In genomic region chr11:61429691-61430582, GRCh38 we compare ENCODE assay signal across 8 cellular contexts. TPM values are rescaled to one million over a fixed set of nuclear protein-coding genes. Genes with fewer than 3 reads are reported as not detected.
DNase-seq lines count a peak whose midpoint lies in the region; ATAC-seq, FAIRE-seq and TF ChIP-seq lines count a peak whose summit lies in the region.

A gene with protein sequence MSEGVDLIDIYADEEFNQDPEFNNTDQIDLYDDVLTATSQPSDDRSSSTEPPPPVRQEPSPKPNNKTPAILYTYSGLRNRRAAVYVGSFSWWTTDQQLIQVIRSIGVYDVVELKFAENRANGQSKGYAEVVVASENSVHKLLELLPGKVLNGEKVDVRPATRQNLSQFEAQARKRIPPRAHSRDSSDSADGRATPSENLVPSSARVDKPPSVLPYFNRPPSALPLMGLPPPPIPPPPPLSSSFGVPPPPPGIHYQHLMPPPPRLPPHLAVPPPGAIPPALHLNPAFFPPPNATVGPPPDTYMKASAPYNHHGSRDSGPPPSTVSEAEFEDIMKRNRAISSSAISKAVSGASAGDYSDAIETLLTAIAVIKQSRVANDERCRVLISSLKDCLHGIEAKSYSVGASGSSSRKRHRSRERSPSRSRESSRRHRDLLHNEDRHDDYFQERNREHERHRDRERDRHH (minus strand): TSS chr11:61429975. CDS start chr11:61429235, 740 bp downstream.
Gene SDHAF2, plus strand, starts transcription at chr11:61430124. Its CDS starts 23 bp downstream, at chr11:61430147.

- TSS peak; percentile 89 for BruUV-seq in HepG2 (replicated peaks; lab: Mats Ljungman, UMichigan)

- TF ChIP-seq POLR2A in HepG2 (IDR thresholded peaks at IDR 0.05; ENCODE audit: insufficient read depth in 1 of 2, low read depth in 2 of 2, low read length in 2 of 2) = peak; percentile 76 to 84

- H3K4me3 Mint-ChIP-seq in CD14-positive monocyte = peak within 1 kb of the TSS; percentile 94 to 98

- H3K27ac ChIP-seq in HepG2 (ENCODE audit: extremely low read length, insufficient read depth, low read length) = peak within 1 kb of the TSS; percentile 100

- DNase-seq in CD14-positive monocyte (ENCODE audit: low spot score) = peak; percentile 98
- DNase-seq in NCI-H82 (lab: John Stamatoyannopoulos, UW) = peak; percentile 95
- DNase-seq in activated CD4-positive, alpha-beta T cell treated with anti-CD3 and anti-CD28 coated beads, Interleukin-2, amount 50 U/mL, for 48 hours = peak; percentile 98
- peak; percentile 98 for DNase-seq in dermis blood vessel endothelial cell
- peak; percentile 89 for DNase-seq in HepG2 (ENCODE audit: low spot score)
- peak; percentile 97 to 98 for DNase-seq in stimulated activated CD4-positive, alpha-beta T cell treated with anti-CD3 and anti-CD28 coated beads, Interleukin-2, amount 100 ng/mL, for 48 hours

- H3K9ac ChIP-seq in HepG2 (ENCODE audit: insufficient read depth, low read depth, low read length) = peak within 1 kb of the TSS; percentile 96

- H3K4me1 ChIP-seq in HepG2 (ENCODE audit: insufficient read depth, low read length) = peaks cover 62% of the 10 kb centered on the region

- peak within 1 kb of the TSS; percentile 78 to 99 (median 84) for H3K4me3 ChIP-seq in HepG2 (replicated peaks in 1 of 3; ENCODE audit: insufficient read depth in 1 of 3, low read depth in 2 of 3, low read length in 3 of 3)

- 5% methylated on average over 34 of the region's 82 CpGs for WGBS in HepG2 (ENCODE audit: low lambda C conversion rate)

- peak; percentile 90 for ATAC-seq in GM19397 (IDR thresholded peaks at IDR 0.05; ENCODE audit: unreplicated experiment)
- ATAC-seq in HG03571 (IDR thresholded peaks at IDR 0.05; ENCODE audit: unreplicated experiment) = peak; percentile 82
- ATAC-seq in HepG2 = peak; percentile 94

- H3K27me3 Mint-ChIP-seq in CD14-positive monocyte (ENCODE audit: low read depth in 3 of 3) = no peaks in the 10 kb centered on the region

- intact Hi-C loops in CD14-positive monocyte (cut with micrococcal nuclease) (loop anchor here (2.0 to 10.0 kb wide), 2 partner anchors 13 to 265 kb away; partner anchors contain the start of gene VPS37C (in 1 of the 2)), HepG2 (cut with micrococcal nuclease; ENCODE audit: unreplicated experiment) (loop anchor here (2.0 kb wide), 1 partner anchor 17 kb away; no protein-coding TSS in a partner anchor)

- in situ Hi-C loops in HepG2 (cut with HindIII; ENCODE audit: extremely low pct_ligation_motif_present, low pct_unique_long_range_greater_than_20kb) = no loop called here

- peaks cover 39 to 58% of the 10 kb centered on the region in 2 donors for H3K36me3 Mint-ChIP-seq in CD14-positive monocyte

- CTCF ChIA-PET in HepG2 (lab: Yijun Ruan, JAX; ENCODE audit: low intra/inter-chr PET ratio, low total read pairs) = no interaction called here

- H3K36me3 ChIP-seq in HepG2 (replicated peaks in 1 of 2; ENCODE audit: control insufficient read depth in 1 of 2, insufficient read depth in 2 of 2, low read length in 2 of 2) = peaks cover 3 to 39% of the 10 kb centered on the region in 2 experiments

- H2AFZ ChIP-seq in HepG2 (ENCODE audit: low read length) = no peak within 1 kb of the TSS

- H3K79me2 ChIP-seq in HepG2 (ENCODE audit: insufficient read depth, low read length) = peaks cover 69% of the 10 kb centered on the region

- TF ChIP-seq CTCF in CD14-positive monocyte (IDR thresholded peaks at IDR 0.05) = no peak
- TF ChIP-seq CTCF in HepG2 (CRISPR knock-in tag; IDR thresholded peaks at IDR 0.05) = no peak

- no peak for FAIRE-seq in HepG2 (lab: Jason Lieb, UNC)

- H3K9me3 Mint-ChIP-seq in CD14-positive monocyte = no peaks in the 10 kb centered on the region

- H3K27me3 ChIP-seq in HepG2 (ENCODE audit: control insufficient read depth in 1 of 2, insufficient read depth in 2 of 2, low read length in 2 of 2) = no peaks in the 10 kb centered on the region; a peak in 2 of 5 replicates

- POLR2A ChIA-PET in HepG2 (lab: Yijun Ruan, JAX) = interaction anchor here (0.6 to 3.1 kb wide), 20 partner anchors 10 to 385 kb away, joined by 3 to 29 read pairs (median 4); partner anchors contain the start of genes CYB561A3, DDB1, TKFC and TMEM138

- H3K4me2 ChIP-seq in HepG2 (ENCODE audit: low read depth, low read length) = peak within 1 kb of the TSS; percentile 97

- peaks cover 36% of the 10 kb centered on the region for H3K4me1 Mint-ChIP-seq in CD14-positive monocyte

- H3K9me3 ChIP-seq in HepG2 (ENCODE audit: low read length) = no peaks in the 10 kb centered on the region

- peak within 1 kb of the TSS; percentile 98 to 100 (median 100) for H3K27ac Mint-ChIP-seq in CD14-positive monocyte

- TF ChIP-seq RAD21 in HepG2 (CRISPR knock-in tag; IDR thresholded peaks at IDR 0.05) = no peak

- TF ChIP-seq EP300 in HepG2 (IDR thresholded peaks at IDR 0.05; ENCODE audit: low read depth in 2 of 2, low read length in 2 of 2) (no peak), HepG2 (CRISPR knock-in tag; IDR thresholded peaks at IDR 0.05; ENCODE audit: borderline replicate concordance) (no peak)

- peaks cover 14% of the 10 kb centered on the region for H4K20me1 ChIP-seq in HepG2 (ENCODE audit: insufficient read depth, low read length)

TF ChIP-seq in HepG2, 621 proteins besides CTCF, POLR2A, EP300 and RAD21 (continues in another document):
- TF ChIP-seq, protein P1, sequence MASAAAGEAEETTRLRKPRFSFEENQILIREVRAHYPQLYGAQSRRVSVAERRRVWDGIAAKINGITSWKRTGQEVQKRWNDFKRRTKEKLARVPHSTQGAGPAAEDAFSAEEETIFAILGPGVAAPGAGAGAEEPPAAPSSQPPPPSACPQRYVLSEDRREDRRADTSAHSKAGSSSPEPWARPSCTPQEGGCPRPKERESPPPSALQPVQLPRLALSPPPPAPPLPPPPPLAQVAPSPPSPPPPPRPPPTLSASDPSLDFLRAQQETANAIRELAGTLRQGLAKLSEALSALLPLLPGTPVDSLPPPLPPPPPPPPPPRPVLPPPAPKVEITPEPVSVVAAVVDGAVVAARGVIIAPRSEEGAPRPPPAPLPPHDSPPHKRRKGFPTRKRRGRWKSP (CRISPR knock-in tag; IDR thresholded peaks at IDR 0.05) = peak; percentile 50; the same call in 1 of the 2 replicates
- no peak; the same call in 1 of the 2 replicates for TF ChIP-seq ZNF678 (CRISPR knock-in tag; IDR thresholded peaks at IDR 0.05)
- no peak for TF ChIP-seq SOX6 (IDR thresholded peaks at IDR 0.05)
- TF ChIP-seq SOX6 (CRISPR knock-in tag; IDR thresholded peaks at IDR 0.05) = peak; percentile 51; the same call in 1 of the 2 replicates
- peak; percentile 22; the same call in 1 of the 2 replicates for TF ChIP-seq IRX3 (CRISPR knock-in tag; IDR thresholded peaks at IDR 0.05; ENCODE audit: borderline replicate concordance, low read depth)

RNA-seq across cellular contexts. Expression of the first gene that starts in this region (rescaled TPM):
- polyA plus RNA-seq in CD14-positive monocyte (10 to 100 TPM; 12.5 to 20.1 TPM), HepG2 (2011; rRNA removed) (36.8 and 40.6 TPM in 2 replicates)
- total RNA-seq in dermis blood vessel endothelial cell (16.7 and 22.2 TPM in 2 replicates), HepG2 (2016; rRNA removed; fragmentation: Illumina TruSeq; extraction: Trizol) (29.4 and 34.1 TPM in 2 replicates)
- 7.3 and 8.6 TPM in 2 replicates for total RNA-seq in HepG2 (2016; cell fraction: cytosol; rRNA removed; fragmentation: Illumina TruSeq; extraction: Trizol; ENCODE audit: low read depth)
- total RNA-seq in HepG2 (2016; cell fraction: insoluble cytoplasmic fraction; rRNA removed; fragmentation: Illumina TruSeq; extraction: Trizol) = 25.4 and 37.8 TPM in 2 replicates
- 19.4 and 20.2 TPM in 2 replicates for total RNA-seq in HepG2 (2016; cell fraction: membrane; rRNA removed; fragmentation: Illumina TruSeq; extraction: Trizol)
- 48.4 and 51.2 TPM in 2 replicates for total RNA-seq in HepG2 (2016; cell fraction: nucleus; rRNA removed; fragmentation: Illumina TruSeq; extraction: Trizol)
- polyA plus RNA-seq in HepG2 (2011; cell fraction: cytosol; rRNA removed) = 16.4 and 19.7 TPM in 2 replicates
- polyA plus RNA-seq in HepG2 (2011; cell fraction: nucleus; rRNA removed) = 110 and 125 TPM in 2 replicates
- 47.5 and 48.9 TPM in 2 replicates for polyA plus RNA-seq in HepG2 (2012)
- 3.7 and 4.1 TPM in 2 replicates for polyA plus RNA-seq in HepG2 (2016; cell fraction: cytosol; fragmentation: Illumina TruSeq; extraction: Trizol; ENCODE audit: low read depth)
- polyA plus RNA-seq in HepG2 (2016; cell fraction: insoluble cytoplasmic fraction; fragmentation: Illumina TruSeq; extraction: Trizol; ENCODE audit: low read depth) = 36.9 and 49.6 TPM in 2 replicates
- polyA plus RNA-seq in HepG2 (2016; cell fraction: membrane; fragmentation: Illumina TruSeq; extraction: Trizol; ENCODE audit: low read depth) = 13.1 and 15.0 TPM in 2 replicates
- 151 and 159 TPM in 2 replicates for polyA plus RNA-seq in HepG2 (2016; cell fraction: nucleus; fragmentation: Illumina TruSeq; extraction: Trizol; ENCODE audit: insufficient read depth, low read depth)
- 43.6 and 128 TPM in 2 replicates for polyA minus RNA-seq in HepG2 (2011; rRNA and poly(A)+ RNA removed; ENCODE audit: low replicate concordance)
- polyA minus RNA-seq in HepG2 (2011; cell fraction: cytosol; rRNA and poly(A)+ RNA removed) = 14.5 and 17.3 TPM in 2 replicates
- polyA minus RNA-seq in HepG2 (2011; cell fraction: nucleus; rRNA and poly(A)+ RNA removed) = 56.7 and 63.0 TPM in 2 replicates

RNA-seq across cellular contexts. Expression of gene SDHAF2, which starts in this region (rescaled TPM):
- 10 to 100 TPM; 64.8 to 70.2 TPM for polyA plus RNA-seq in CD14-positive monocyte
- 23.2 and 57.0 TPM in 2 replicates for total RNA-seq in dermis blood vessel endothelial cell
- total RNA-seq in HepG2 (2016; rRNA removed; fragmentation: Illumina TruSeq; extraction: Trizol) = 44.2 and 53.3 TPM in 2 replicates
- total RNA-seq in HepG2 (2016; cell fraction: cytosol; rRNA removed; fragmentation: Illumina TruSeq; extraction: Trizol; ENCODE audit: low read depth) = 30.3 and 32.6 TPM in 2 replicates
- 44.0 and 50.9 TPM in 2 replicates for total RNA-seq in HepG2 (2016; cell fraction: insoluble cytoplasmic fraction; rRNA removed; fragmentation: Illumina TruSeq; extraction: Trizol)
- 39.7 and 41.1 TPM in 2 replicates for total RNA-seq in HepG2 (2016; cell fraction: membrane; rRNA removed; fragmentation: Illumina TruSeq; extraction: Trizol)
- 25.6 and 36.2 TPM in 2 replicates for total RNA-seq in HepG2 (2016; cell fraction: nucleus; rRNA removed; fragmentation: Illumina TruSeq; extraction: Trizol)
- 70.4 and 70.5 TPM in 2 replicates for polyA plus RNA-seq in HepG2 (2011; rRNA removed)
- polyA plus RNA-seq in HepG2 (2011; cell fraction: cytosol; rRNA removed) = 81.8 and 87.8 TPM in 2 replicates
- polyA plus RNA-seq in HepG2 (2011; cell fraction: nucleus; rRNA removed) = 26.5 and 33.7 TPM in 2 replicates
- 25.1 and 33.9 TPM in 2 replicates for polyA plus RNA-seq in HepG2 (2012)
- 25.0 and 26.0 TPM in 2 replicates for polyA plus RNA-seq in HepG2 (2016; cell fraction: cytosol; fragmentation: Illumina TruSeq; extraction: Trizol; ENCODE audit: low read depth)
- polyA plus RNA-seq in HepG2 (2016; cell fraction: insoluble cytoplasmic fraction; fragmentation: Illumina TruSeq; extraction: Trizol; ENCODE audit: low read depth) = 65.1 and 67.8 TPM in 2 replicates
- polyA plus RNA-seq in HepG2 (2016; cell fraction: membrane; fragmentation: Illumina TruSeq; extraction: Trizol; ENCODE audit: low read depth) = 38.0 and 41.3 TPM in 2 replicates
- polyA plus RNA-seq in HepG2 (2016; cell fraction: nucleus; fragmentation: Illumina TruSeq; extraction: Trizol; ENCODE audit: insufficient read depth, low read depth) = 48.1 and 64.5 TPM in 2 replicates
- 102 and 166 TPM in 2 replicates for polyA minus RNA-seq in HepG2 (2011; rRNA and poly(A)+ RNA removed; ENCODE audit: low replicate concordance)
- 21.2 and 24.1 TPM in 2 replicates for polyA minus RNA-seq in HepG2 (2011; cell fraction: cytosol; rRNA and poly(A)+ RNA removed)
- polyA minus RNA-seq in HepG2 (2011; cell fraction: nucleus; rRNA and poly(A)+ RNA removed) = 54.1 and 63.3 TPM in 2 replicates

Comparison
In these comparisons a context has a peak if more than half of its experiments do, and no peak if none do; other contexts are left out.
1. Peak in every context shown above with its lines: DNase-seq, ATAC-seq, H3K4me3 ChIP-seq and H3K27ac ChIP-seq.